In the genomic region with DNA sequence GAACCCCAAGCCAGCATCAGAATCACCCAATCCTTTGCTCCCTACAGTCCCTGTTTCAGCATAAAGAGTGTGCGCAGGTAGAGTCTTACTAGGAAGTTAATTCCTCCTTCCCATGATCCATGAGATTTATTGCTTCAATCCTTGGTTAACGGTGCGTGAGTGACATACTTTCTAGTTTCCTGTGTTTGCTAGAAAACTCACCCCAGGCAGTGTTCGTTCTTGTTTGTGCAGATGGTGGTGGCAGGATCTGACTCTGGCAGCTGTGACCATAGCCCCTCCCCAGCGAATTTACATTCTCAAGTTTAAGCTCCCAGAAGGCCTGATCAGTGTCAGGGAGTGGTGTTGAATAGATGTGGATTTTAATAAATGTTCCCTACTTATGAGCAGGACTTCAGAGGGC, we compare ENCODE assay signal across 24 cellular contexts.
"Had no signal": no experiment of that assay in that cellular context is flagged by ENCODE, and none has a peak within 500 bp of the region (broad histone marks: within the 10 kb centered on the region; RNA-seq: fewer than 3 reads in every experiment).

No MANE protein-coding gene starts in this region.

- H3K36me3 ChIP-seq: ascending aorta, SJSA1 had no signal

- DNase-seq: activated CD4-positive, alpha-beta T cell treated with anti-CD3 and anti-CD28 coated beads, Interleukin-2, amount 10 ng/mL, durations not matched to agents 24 days and 14 days; activated CD4-positive, alpha-beta T cell treated with anti-CD3 and anti-CD28 coated beads, Interleukin-2, amount 50 U/mL, for 4 hours; activated CD8-positive, alpha-beta T cell treated with anti-CD3 and anti-CD28 coated beads for 36 hours; activated effector memory CD4-positive, alpha-beta T cell treated with anti-CD3 and anti-CD28 coated beads, Interleukin-2, amount 50 U/mL, for 16 hours; activated naive CD4-positive, alpha-beta T cell; activated naive CD8-positive, alpha-beta T cell treated with anti-CD3 and anti-CD28 coated beads, Interleukin-2, amount 10 ng/mL, durations not matched to agents 7 days and 5 days; activated T-cell treated with anti-CD3 and anti-CD28 coated beads, Interleukin-2, amount 50 U/mL, for 1 hour; activated T-cell treated with anti-CD3 and anti-CD28 coated beads, Interleukin-2, amount 50 U/mL, for 72 hours; amygdala; NCI-H1105 treated with DMSO at 0.1 percent for 48 hours; NCI-H1436; NCI-H1694; NCI-H1930; NCI-H2081 treated with DMSO at 0.1 percent for 48 hours; NCI-H226; NCI-H446 treated with DMSO at 0.1 percent for 48 hours; NCI-H524; NCI-H69; SHP77 treated with DMSO at 0.1 percent for 48 hours; SK-N-SH had no signal

- H3K27ac ChIP-seq: ascending aorta, SJSA1 had no signal

- H3K27me3 ChIP-seq: ascending aorta, SJSA1 had no signal

- H3K9ac ChIP-seq: SK-N-SH had no signal

- H3K4me2 ChIP-seq: SK-N-SH had no signal

- H3K4me3 ChIP-seq: ascending aorta, SJSA1 had no signal

- H3K9me3 ChIP-seq: ascending aorta, SJSA1, SK-N-SH had no signal

- ATAC-seq: activated CD8-positive, alpha-beta T cell treated with anti-CD3 and anti-CD28 coated beads for 36 hours; activated T-cell treated with anti-CD3 and anti-CD28 coated beads, Interleukin-2, amount 50 U/mL, for 72 hours; activated T-helper 17 cell treated with anti-CD3 and anti-CD28 coated beads, Interleukin-2, amount 50 U/mL, for 72 hours; Panc1 had no signal

- H3K4me1 ChIP-seq: ascending aorta, SJSA1 had no signal
